22 cellular contexts compared by ENCODE assay signal in the genomic region with DNA sequence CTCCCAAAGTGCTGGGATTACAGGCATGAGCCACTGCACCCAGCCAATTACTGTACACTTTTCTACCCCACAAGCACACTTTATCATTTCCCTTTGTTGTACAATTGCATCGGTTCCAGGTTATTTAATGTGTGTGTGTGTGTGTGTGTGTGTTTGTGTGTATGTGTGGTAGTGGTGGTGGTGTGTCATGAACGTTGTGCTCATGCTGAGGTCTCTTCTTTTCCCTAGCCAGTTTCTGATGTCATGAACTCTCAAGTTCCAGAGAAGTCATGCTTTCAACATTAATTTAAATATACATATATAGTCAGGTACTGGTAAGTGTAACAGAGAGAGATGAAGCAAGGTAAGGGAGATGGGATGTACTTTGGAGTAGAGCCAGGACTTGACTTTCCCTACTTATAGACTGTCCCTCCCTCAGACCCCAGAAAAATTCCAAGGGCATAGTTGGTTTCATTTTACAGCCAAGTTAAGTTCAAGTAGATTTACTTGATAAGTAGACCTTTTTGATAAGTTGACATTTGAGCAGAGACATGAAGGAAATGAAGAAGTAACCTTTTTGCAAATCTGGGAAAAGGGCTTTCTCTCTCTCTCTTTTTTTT. TPM values are rescaled to one million over a fixed set of nuclear protein-coding genes. Genes with fewer than 3 reads are reported as not detected.
DNase-seq lines count a peak whose midpoint lies in the region; TF ChIP-seq lines count a peak whose summit lies in the region.
"Had no signal": no experiment of that assay in that cellular context is flagged by ENCODE, and none has a peak within 500 bp of the region (broad histone marks: within the 10 kb centered on the region; RNA-seq: fewer than 3 reads in every experiment).

No MANE protein-coding gene starts in this region.

- no peak overlapping the region for H3K4me3 Mint-ChIP-seq in HFFc6
- H3K4me3 Mint-ChIP-seq in activated T-helper 2 cell treated with anti-CD3 and anti-CD28 coated beads, Interferon-gamma antibody, Interleukin-2, Interleukin-4, amounts not matched to agents 10 μg/mL and 5 μg/mL and 100 μg/mL, durations not matched to agents 14 hours and 24 hours and 36 hours (ENCODE audit: low read depth): no peak overlapping the region
- no peak overlapping the region for H3K4me3 Mint-ChIP-seq in mesothelial cell of epicardium
- H3K4me3 Mint-ChIP-seq: activated naive CD8-positive, alpha-beta T cell; activated T-cell treated with anti-CD3 and anti-CD28 coated beads, Interleukin-2, amount 50 U/mL, for 24 hours; brain had no signal

- 0 out of 22 replicates have a peak overlapping the region, but pooled peaks of 2 of the 11 experiments have one; percentile 86 to 88 for H3K27ac ChIP-seq in BLaER1 treated with 17β-estradiol and CSF1 and Interleukin-3, amounts not matched to agents 10 nM and 100 nM
- H3K27ac ChIP-seq: gastroesophageal sphincter, neutrophil, PC-9 had no signal

- H4K20me1 ChIP-seq in BLaER1 treated with 17β-estradiol and CSF1 and Interleukin-3, amounts not matched to agents 10 nM and 100 nM: 0 out of 22 replicates have a peak, but pooled peaks cover 0 to 3% (median 0%) of the 10 kb centered on the region in 11 experiments

- intact Hi-C loops in activated T-helper 2 cell treated with anti-CD3 and anti-CD28 coated beads, Interferon-gamma antibody, Interleukin-2, Interleukin-4, amounts not matched to agents 10 μg/mL and 5 μg/mL and 100 μg/mL, durations not matched to agents 14 hours and 24 hours and 36 hours (cut with micrococcal nuclease): no loop called here
- intact Hi-C loops in posterior vena cava (cut with DNase I): loop anchor here (5.0 to 10.0 kb wide), 2 partner anchors 46 to 139 kb away; a partner anchor contains a TSS

- peaks cover 0 to 7% (median 0%) of the 10 kb centered on the region in 11 experiments; a peak in 2 of 22 replicates for H3K27me3 ChIP-seq in BLaER1 treated with 17β-estradiol and CSF1 and Interleukin-3, amounts not matched to agents 10 nM and 100 nM
- H3K27me3 ChIP-seq: gastroesophageal sphincter, neutrophil, upper lobe of left lung had no signal

- H3K36me3 ChIP-seq in BLaER1 treated with 17β-estradiol and CSF1 and Interleukin-3, amounts not matched to agents 10 nM and 100 nM: no peaks in the 10 kb centered on the region
- H3K36me3 ChIP-seq: gastroesophageal sphincter, neutrophil, upper lobe of left lung had no signal

- H3K4me3 ChIP-seq in BLaER1 treated with 17β-estradiol and CSF1 and Interleukin-3, amounts not matched to agents 10 nM and 100 nM: no peak overlapping the region
- H3K4me3 ChIP-seq: gastroesophageal sphincter, PC-9, upper lobe of left lung had no signal

- H3K27ac Mint-ChIP-seq in HFFc6 (peak overlapping the region; percentile 44; the same call in 1 of the 2 replicates), mesothelial cell of epicardium (peak overlapping the region; percentile 47)
- H3K27ac Mint-ChIP-seq in activated T-helper 2 cell treated with anti-CD3 and anti-CD28 coated beads, Interferon-gamma antibody, Interleukin-2, Interleukin-4, amounts not matched to agents 10 μg/mL and 5 μg/mL and 100 μg/mL, durations not matched to agents 14 hours and 24 hours and 36 hours: peak overlapping the region; percentile 15
- H3K27ac Mint-ChIP-seq: activated naive CD8-positive, alpha-beta T cell; activated T-cell treated with anti-CD3 and anti-CD28 coated beads, Interleukin-2, amount 50 U/mL, for 24 hours; brain had no signal

- H3K4me1 Mint-ChIP-seq in HFFc6 (ENCODE audit: low read depth) (peaks cover 72% of the 10 kb centered on the region), mesothelial cell of epicardium (peaks cover 43% of the 10 kb centered on the region)
- peaks cover 37% of the 10 kb centered on the region for H3K4me1 Mint-ChIP-seq in activated T-helper 2 cell treated with anti-CD3 and anti-CD28 coated beads, Interferon-gamma antibody, Interleukin-2, Interleukin-4, amounts not matched to agents 10 μg/mL and 5 μg/mL and 100 μg/mL, durations not matched to agents 14 hours and 24 hours and 36 hours (ENCODE audit: low read depth)

- H3K27me3 Mint-ChIP-seq in HFFc6 (ENCODE audit: insufficient read depth) (peaks cover 2% of the 10 kb centered on the region; the same call in 1 of the 2 replicates), mesothelial cell of epicardium (ENCODE audit: low read depth) (no peaks in the 10 kb centered on the region)
- no peaks in the 10 kb centered on the region for H3K27me3 Mint-ChIP-seq in activated T-helper 2 cell treated with anti-CD3 and anti-CD28 coated beads, Interferon-gamma antibody, Interleukin-2, Interleukin-4, amounts not matched to agents 10 μg/mL and 5 μg/mL and 100 μg/mL, durations not matched to agents 14 hours and 24 hours and 36 hours (ENCODE audit: low read depth)
- H3K27me3 Mint-ChIP-seq: activated T-cell treated with anti-CD3 and anti-CD28 coated beads, Interleukin-2, amount 50 U/mL, for 24 hours had no signal

- H3K36me3 Mint-ChIP-seq in HFFc6 (ENCODE audit: low read depth) (peaks cover 3% of the 10 kb centered on the region), mesothelial cell of epicardium (no peaks in the 10 kb centered on the region)
- no peaks in the 10 kb centered on the region for H3K36me3 Mint-ChIP-seq in activated T-helper 2 cell treated with anti-CD3 and anti-CD28 coated beads, Interferon-gamma antibody, Interleukin-2, Interleukin-4, amounts not matched to agents 10 μg/mL and 5 μg/mL and 100 μg/mL, durations not matched to agents 14 hours and 24 hours and 36 hours (ENCODE audit: low read depth)
- H3K36me3 Mint-ChIP-seq: activated naive CD8-positive, alpha-beta T cell; brain had no signal

- H3K9ac ChIP-seq in BLaER1 treated with 17β-estradiol and CSF1 and Interleukin-3, amounts not matched to agents 10 nM and 100 nM: no peak overlapping the region; a peak in 1 of 22 replicates

- no peak for DNase-seq in HFFc6
- no peak for DNase-seq in activated T-helper 2 cell treated with anti-CD3 and anti-CD28 coated beads, Interferon-gamma antibody, Interleukin-2, Interleukin-4, amounts not matched to agents 10 μg/mL and 5 μg/mL and 100 μg/mL, durations not matched to agents 14 hours and 24 hours and 36 hours (ENCODE audit: low spot score)
- no peak for DNase-seq in mesothelial cell of epicardium (ENCODE audit: low spot score in 2 of 2, unreplicated experiment in 2 of 2)
- no peak for DNase-seq in NCI-H69 (lab: John Stamatoyannopoulos, UW)
- no peak for DNase-seq in AG08396 (ENCODE audit: low spot score)
- DNase-seq in posterior vena cava (ENCODE audit: low spot score): no peak
- DNase-seq: activated T-cell treated with anti-CD3 and anti-CD28 coated beads, Interleukin-2, amount 50 U/mL, for 24 hours; GF-D8; Kasumi-1; left colon; NCI-H1105 treated with DMSO at 0.1 percent for 48 hours; NCI-H2107; NCI-H526; PC-9; retina; stimulated activated naive CD4-positive, alpha-beta T cell; upper lobe of left lung had no signal

- H3K4me1 ChIP-seq in BLaER1 treated with 17β-estradiol and CSF1 and Interleukin-3, amounts not matched to agents 10 nM and 100 nM: peaks cover 43 to 74% (median 52%) of the 10 kb centered on the region in 10 experiments

- H3K9me3 ChIP-seq in BLaER1 treated with 17β-estradiol and CSF1 and Interleukin-3, amounts not matched to agents 10 nM and 100 nM (replicated peaks in 1 of 11): no peaks in the 10 kb centered on the region
- H3K9me3 ChIP-seq: gastroesophageal sphincter, neutrophil, upper lobe of left lung had no signal

- peak overlapping the region; percentile 92 to 100 (median 97) for H3K4me2 ChIP-seq in BLaER1 treated with 17β-estradiol and CSF1 and Interleukin-3, amounts not matched to agents 10 nM and 100 nM

- H3K9me3 Mint-ChIP-seq in HFFc6: no peaks in the 10 kb centered on the region
- no peaks in the 10 kb centered on the region for H3K9me3 Mint-ChIP-seq in activated T-helper 2 cell treated with anti-CD3 and anti-CD28 coated beads, Interferon-gamma antibody, Interleukin-2, Interleukin-4, amounts not matched to agents 10 μg/mL and 5 μg/mL and 100 μg/mL, durations not matched to agents 14 hours and 24 hours and 36 hours
- no peaks in the 10 kb centered on the region for H3K9me3 Mint-ChIP-seq in mesothelial cell of epicardium
- H3K9me3 Mint-ChIP-seq: activated T-cell treated with anti-CD3 and anti-CD28 coated beads, Interleukin-2, amount 50 U/mL, for 24 hours; brain had no signal

- TF ChIP-seq CTCF in HFFc6 (IDR thresholded peaks at IDR 0.05) (no peak), mesothelial cell of epicardium (IDR thresholded peaks at IDR 0.05; ENCODE audit: unreplicated experiment) (no peak)

RNA-seq across cellular contexts. Expression of a gene that starts 42.7 kb away (rescaled TPM):
- 10 to 100 TPM; 28.3 to 45.6 (median 39.4) TPM for total RNA-seq in HFFc6 (2021; fragmentation: NEBNext Ultra II Directional; extraction: Animal tissue kit (Norgen Biotek cat#: 25700))
- 48.6 and 49.6 TPM in 2 replicates for total RNA-seq in activated T-helper 2 cell treated with anti-CD3 and anti-CD28 coated beads, Interferon-gamma antibody, Interleukin-2, Interleukin-4, amounts not matched to agents 10 μg/mL and 5 μg/mL and 100 μg/mL, durations not matched to agents 14 hours and 24 hours and 36 hours
- total RNA-seq in mesothelial cell of epicardium: 64.7 to 67.2 TPM (median 66.4 TPM) in 3 replicates
- 10 to 100 TPM; 16.7 to 24.0 TPM for total RNA-seq in posterior vena cava

RNA-seq across cellular contexts. Expression of a gene that starts 47.7 kb away (rescaled TPM):
- 10 to 100 TPM; 32.0 to 44.6 (median 37.0) TPM for total RNA-seq in HFFc6 (2021; fragmentation: NEBNext Ultra II Directional; extraction: Animal tissue kit (Norgen Biotek cat#: 25700))
- 8.4 and 11.8 TPM in 2 replicates for total RNA-seq in activated T-helper 2 cell treated with anti-CD3 and anti-CD28 coated beads, Interferon-gamma antibody, Interleukin-2, Interleukin-4, amounts not matched to agents 10 μg/mL and 5 μg/mL and 100 μg/mL, durations not matched to agents 14 hours and 24 hours and 36 hours
- total RNA-seq in mesothelial cell of epicardium (22.9 to 25.9 TPM (median 24.0 TPM) in 3 replicates), posterior vena cava (10 to 100 TPM; 39.4 to 57.0 TPM)
